In the genomic region with DNA sequence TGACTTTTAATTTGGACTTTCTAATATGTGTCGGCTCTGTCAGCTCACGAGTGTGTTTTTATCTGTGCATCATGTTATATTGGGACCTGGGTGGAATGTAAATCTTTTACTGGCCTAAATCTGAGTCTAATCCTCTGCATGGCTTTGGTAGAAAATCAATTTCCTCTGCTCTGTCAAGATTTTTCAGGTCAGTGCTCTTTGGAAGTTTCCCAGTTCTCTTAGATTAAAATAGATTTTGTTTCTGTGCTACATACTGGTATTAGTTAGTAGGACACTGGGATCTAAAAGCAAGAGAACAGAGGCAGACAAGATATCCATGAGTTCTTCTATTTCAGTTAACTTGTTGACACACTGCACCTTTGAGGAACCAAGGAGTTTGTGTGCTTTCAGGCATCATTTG, we compare ENCODE assay signal across 37 cellular contexts. TPM values are rescaled to one million over a fixed set of nuclear protein-coding genes. Genes with fewer than 3 reads are reported as not detected.
"Had no signal": no experiment of that assay in that cellular context is flagged by ENCODE, and none has a peak within 500 bp of the region (broad histone marks: within the 10 kb centered on the region; RNA-seq: fewer than 3 reads in every experiment).

No MANE protein-coding gene starts in this region.

- H3K36me3 Mint-ChIP-seq: activated CD4-positive, alpha-beta memory T cell treated with anti-CD3 and anti-CD28 coated beads for 36 hours; activated naive CD4-positive, alpha-beta T cell treated with anti-CD3 and anti-CD28 coated beads, Interleukin-2, amount 50 U/mL, for 72 hours; activated naive CD8-positive, alpha-beta T cell treated with anti-CD3 and anti-CD28 coated beads for 36 hours had no signal

- H3K27me3 Mint-ChIP-seq: activated B cell treated with CpG ODN at 0.5 μM for 24 hours; activated CD4-positive, alpha-beta memory T cell treated with anti-CD3 and anti-CD28 coated beads for 36 hours; activated CD8-positive, alpha-beta T cell treated with anti-CD3 and anti-CD28 coated beads for 36 hours; activated naive CD8-positive, alpha-beta T cell treated with anti-CD3 and anti-CD28 coated beads for 36 hours; activated T-helper 17 cell treated with anti-CD3 and anti-CD28 coated beads, Interleukin-2, amount 50 U/mL, for 72 hours; brain had no signal

- DNase-seq: activated B cell treated with CpG ODN at 0.5 μM for 24 hours; activated CD4-positive, alpha-beta memory T cell treated with anti-CD3 and anti-CD28 coated beads for 36 hours; activated CD4-positive, alpha-beta T cell treated with anti-CD3 and anti-CD28 coated beads for 4 hours; activated CD4-positive, alpha-beta T cell treated with anti-CD3 and anti-CD28 coated beads, Interleukin-2, amount 10 ng/mL, durations not matched to agents 24 days and 14 days; activated CD4-positive, alpha-beta T cell treated with anti-CD3 and anti-CD28 coated beads, Interleukin-2, amount 50 U/mL, for 1 hour; activated CD4-positive, alpha-beta T cell treated with anti-CD3 and anti-CD28 coated beads, Interleukin-2, amount 50 U/mL, for 4 hours; activated CD4-positive, CD25-positive, alpha-beta regulatory T cell treated with anti-CD3 and anti-CD28 coated beads, Interleukin-2, amount 50 U/mL, for 72 hours; activated CD8-positive, alpha-beta memory T cell treated with anti-CD3 and anti-CD28 coated beads, Interleukin-2, amount 50 U/mL, for 4 hours; activated CD8-positive, alpha-beta T cell treated with anti-CD3 and anti-CD28 coated beads for 36 hours; activated effector memory CD4-positive, alpha-beta T cell treated with anti-CD3 and anti-CD28 coated beads, Interleukin-2, amount 50 U/mL, for 16 hours; activated gamma-delta T cell treated with Interleukin-2 at 50 U/mL for 16 hours; activated naive CD4-positive, alpha-beta T cell; activated naive CD4-positive, alpha-beta T cell treated with anti-CD3 and anti-CD28 coated beads for 36 hours; activated naive CD4-positive, alpha-beta T cell treated with anti-CD3 and anti-CD28 coated beads, Interleukin-2, amount 50 U/mL, for 16 hours; activated naive CD8-positive, alpha-beta T cell treated with anti-CD3 and anti-CD28 coated beads for 36 hours; activated T-cell treated with anti-CD3 and anti-CD28 coated beads for 4 hours; activated T-cell treated with anti-CD3 and anti-CD28 coated beads, Interleukin-2, amount 50 U/mL, for 1 hour; activated T-cell treated with anti-CD3 and anti-CD28 coated beads, Interleukin-2, amount 50 U/mL, for 4 hours; activated T-cell treated with anti-CD3 and anti-CD28 coated beads, Interleukin-2, amount 50 U/mL, for 72 hours; adrenal gland; amniotic stem cell; aorta; central memory CD4-positive, alpha-beta T cell; T-helper 1 cell; T-helper 2 cell; T-helper 9 cell had no signal

- H3K9me3 Mint-ChIP-seq: activated CD4-positive, alpha-beta memory T cell treated with anti-CD3 and anti-CD28 coated beads for 36 hours; activated CD4-positive, alpha-beta T cell treated with anti-CD3 and anti-CD28 coated beads, Interleukin-2, amount 10 ng/mL, durations not matched to agents 24 days and 14 days; activated CD8-positive, alpha-beta T cell treated with anti-CD3 and anti-CD28 coated beads for 36 hours; activated naive CD4-positive, alpha-beta T cell treated with anti-CD3 and anti-CD28 coated beads for 36 hours; activated naive CD4-positive, alpha-beta T cell treated with anti-CD3 and anti-CD28 coated beads, Interleukin-2, amount 50 U/mL, for 72 hours; activated naive CD8-positive, alpha-beta T cell treated with anti-CD3 and anti-CD28 coated beads for 36 hours; activated T-cell treated with anti-CD3 and anti-CD28 coated beads, Interleukin-2, amount 50 U/mL, for 4 hours; activated T-cell treated with anti-CD3 and anti-CD28 coated beads, Interleukin-2, amount 50 U/mL, for 72 hours; activated T-helper 1 cell treated with anti-CD3 and anti-CD28 coated beads, Interleukin-12 subunit alpha, Interleukin-12 subunit beta, Interleukin-2, Interleukin-4 antibody, amounts not matched to agents 30 ng/mL and 10 ng/mL and 1 ng/mL, durations not matched to agents 14 hours and 24 hours and 36 hours; activated T-helper 17 cell treated with anti-CD3 and anti-CD28 coated beads, Interleukin-2, amount 50 U/mL, for 72 hours; T-helper 1 cell treated with Interleukin-12 subunit alpha and Interleukin-12 subunit beta and Interleukin-4 antibody, amounts not matched to agents 30 μg/mL and 1 μg/mL, for 36 hours; T-helper 2 cell treated with Interferon-gamma antibody and Interleukin-4, amounts not matched to agents 5 μg/mL and 100 μg/mL, for 36 hours had no signal

- H3K36me3 ChIP-seq: adrenal gland, cardiac muscle cell had no signal

- H3K27ac Mint-ChIP-seq: activated B cell treated with CpG ODN at 0.5 μM for 24 hours; activated CD4-positive, alpha-beta memory T cell treated with anti-CD3 and anti-CD28 coated beads for 36 hours; activated CD4-positive, alpha-beta T cell treated with anti-CD3 and anti-CD28 coated beads, Interleukin-2, amount 10 ng/mL, durations not matched to agents 24 days and 14 days; activated CD8-positive, alpha-beta T cell treated with anti-CD3 and anti-CD28 coated beads for 36 hours; activated naive CD4-positive, alpha-beta T cell treated with anti-CD3 and anti-CD28 coated beads for 36 hours; activated naive CD4-positive, alpha-beta T cell treated with anti-CD3 and anti-CD28 coated beads, Interleukin-2, amount 50 U/mL, for 72 hours; activated naive CD8-positive, alpha-beta T cell treated with anti-CD3 and anti-CD28 coated beads for 36 hours; activated T-cell treated with anti-CD3 and anti-CD28 coated beads, Interleukin-2, amount 50 U/mL, for 72 hours; activated T-helper 1 cell treated with anti-CD3 and anti-CD28 coated beads, Interleukin-12 subunit alpha, Interleukin-12 subunit beta, Interleukin-2, Interleukin-4 antibody, amounts not matched to agents 30 ng/mL and 10 ng/mL and 1 ng/mL, durations not matched to agents 14 hours and 24 hours and 36 hours; activated T-helper 17 cell treated with anti-CD3 and anti-CD28 coated beads, Interleukin-2, amount 50 U/mL, for 72 hours; T-helper 1 cell treated with Interleukin-12 subunit alpha and Interleukin-12 subunit beta and Interleukin-4 antibody, amounts not matched to agents 30 μg/mL and 1 μg/mL, for 36 hours; T-helper 2 cell treated with Interferon-gamma antibody and Interleukin-4, amounts not matched to agents 5 μg/mL and 100 μg/mL, for 36 hours had no signal

- FAIRE-seq: bronchial epithelial cell, TTC549 had no signal

- H3K4me3 ChIP-seq: adrenal gland, cardiac muscle cell had no signal

- H3K4me1 Mint-ChIP-seq: activated B cell treated with CpG ODN at 0.5 μM for 24 hours; activated CD4-positive, alpha-beta T cell treated with anti-CD3 and anti-CD28 coated beads, Interleukin-2, amount 10 ng/mL, durations not matched to agents 24 days and 14 days; activated naive CD8-positive, alpha-beta T cell treated with anti-CD3 and anti-CD28 coated beads for 36 hours; activated T-helper 17 cell treated with anti-CD3 and anti-CD28 coated beads, Interleukin-2, amount 50 U/mL, for 72 hours had no signal

- H3K4me3 Mint-ChIP-seq: activated B cell treated with CpG ODN at 0.5 μM for 24 hours; activated CD4-positive, alpha-beta memory T cell treated with anti-CD3 and anti-CD28 coated beads for 36 hours; activated CD4-positive, alpha-beta T cell treated with anti-CD3 and anti-CD28 coated beads, Interleukin-2, amount 10 ng/mL, durations not matched to agents 24 days and 14 days; activated CD8-positive, alpha-beta T cell treated with anti-CD3 and anti-CD28 coated beads for 36 hours; activated naive CD4-positive, alpha-beta T cell treated with anti-CD3 and anti-CD28 coated beads for 36 hours; activated naive CD8-positive, alpha-beta T cell treated with anti-CD3 and anti-CD28 coated beads for 36 hours; activated T-cell treated with anti-CD3 and anti-CD28 coated beads, Interleukin-2, amount 50 U/mL, for 4 hours; activated T-cell treated with anti-CD3 and anti-CD28 coated beads, Interleukin-2, amount 50 U/mL, for 72 hours; activated T-helper 1 cell treated with anti-CD3 and anti-CD28 coated beads, Interleukin-12 subunit alpha, Interleukin-12 subunit beta, Interleukin-2, Interleukin-4 antibody, amounts not matched to agents 30 ng/mL and 10 ng/mL and 1 ng/mL, durations not matched to agents 14 hours and 24 hours and 36 hours; activated T-helper 17 cell treated with anti-CD3 and anti-CD28 coated beads, Interleukin-2, amount 50 U/mL, for 72 hours; brain; T-helper 1 cell treated with Interleukin-12 subunit alpha and Interleukin-12 subunit beta and Interleukin-4 antibody, amounts not matched to agents 30 μg/mL and 1 μg/mL, for 36 hours; T-helper 2 cell treated with Interferon-gamma antibody and Interleukin-4, amounts not matched to agents 5 μg/mL and 100 μg/mL, for 36 hours had no signal

- H3K27ac ChIP-seq: adrenal gland, cardiac muscle cell, VCaP had no signal

- H3K27me3 ChIP-seq: adrenal gland, cardiac muscle cell had no signal

- H3K4me1 ChIP-seq: adrenal gland had no signal

RNA-seq across cellular contexts. Expression of a gene that starts 39.7 kb away (rescaled TPM):
- total RNA-seq: activated CD4-positive, alpha-beta memory T cell treated with anti-CD3 and anti-CD28 coated beads for 36 hours; activated CD4-positive, alpha-beta T cell treated with anti-CD3 and anti-CD28 coated beads, Interleukin-2, amount 10 ng/mL, durations not matched to agents 24 days and 14 days; activated CD8-positive, alpha-beta memory T cell treated with anti-CD3 and anti-CD28 coated beads for 36 hours; activated CD8-positive, alpha-beta T cell treated with anti-CD3 and anti-CD28 coated beads for 36 hours; activated naive CD4-positive, alpha-beta T cell treated with anti-CD3 and anti-CD28 coated beads for 36 hours; activated naive CD8-positive, alpha-beta T cell treated with anti-CD3 and anti-CD28 coated beads for 36 hours; activated T-helper 1 cell treated with anti-CD3 and anti-CD28 coated beads, Interleukin-12 subunit alpha, Interleukin-12 subunit beta, Interleukin-2, Interleukin-4 antibody, amounts not matched to agents 30 ng/mL and 10 ng/mL and 1 ng/mL, durations not matched to agents 14 hours and 24 hours and 36 hours had no signal
